Comparison of ENCODE assay signal across 30 cellular contexts in genomic region chr19:50410109-50410508, GRCh38. TPM values are rescaled to one million over a fixed set of nuclear protein-coding genes. Genes with fewer than 3 reads are reported as not detected.
"Had no signal": no experiment of that assay in that cellular context is flagged by ENCODE, and none has a peak within 500 bp of the region (broad histone marks: within the 10 kb centered on the region; RNA-seq: fewer than 3 reads in every experiment).

No MANE protein-coding gene starts in this region.

- ATAC-seq: naive thymus-derived CD8-positive, alpha-beta T cell; pancreas; right cardiac atrium; stimulated activated memory B cell treated with anti-CD40 and anti-IgM and Interleukin-4, amounts not matched to agents 10 μg/mL and 1 μg/mL and 100 μg/mL, for 72 hours; stimulated activated naive CD8-positive, alpha-beta T cell treated with anti-CD3 and anti-CD28 coated beads, Interleukin-15, amount 100 ng/mL, for 72 hours had no signal

- H3K9me3 ChIP-seq: left ventricle myocardium inferior, mucosa of descending colon, pancreas, prostate gland, sigmoid colon, spleen, tibial nerve, upper lobe of left lung had no signal

- H3K36me3 ChIP-seq: pancreas, prostate gland had no signal

- DNase-seq: islet precursor cell; left ventricle myocardium inferior; midbrain; naive thymus-derived CD8-positive, alpha-beta T cell; nucleus accumbens; posterior cingulate gyrus; retina; right cardiac atrium; sigmoid colon; spleen; stimulated activated CD4-positive, alpha-beta T cell treated with anti-CD3 and anti-CD28 coated beads, Interleukin-4, amount 100 ng/mL, for 4 hours; stimulated activated CD8-positive, alpha-beta memory T cell treated with anti-CD3 and anti-CD28 coated beads, Interleukin-4, amount 100 ng/mL, for 48 hours; stimulated activated naive CD4-positive, alpha-beta T cell treated with Interleukin-2 at 50 U/mL for 16 hours; stimulated activated naive CD8-positive, alpha-beta T cell treated with anti-CD3 and anti-CD28 coated beads, Interleukin-15, amount 100 ng/mL, for 72 hours; substantia nigra; upper lobe of left lung had no signal

- H3K27ac ChIP-seq: left ventricle myocardium inferior, pancreas, prostate gland, sigmoid colon, spleen, tibial nerve, upper lobe of left lung had no signal

- H3K27me3 ChIP-seq: pancreas, sigmoid colon, spleen, tibial nerve, upper lobe of left lung had no signal

- FAIRE-seq: pancreas, small intestine, urothelium cell line had no signal

- H3K4me3 ChIP-seq: left ventricle myocardium inferior, lung, mucosa of descending colon, pancreas, prostate gland, sigmoid colon, spleen, tibial nerve, upper lobe of left lung had no signal

- H3K4me1 ChIP-seq: pancreas, prostate gland, sigmoid colon had no signal

RNA-seq across cellular contexts. Expression of gene SPIB, which starts 8.6 kb away (rescaled TPM):
- total RNA-seq: kidney epithelial cell, left ventricle myocardium inferior, lower leg skin, mesenteric fat pad, neural crest cell, prostate gland, temporal lobe had no signal

RNA-seq across cellular contexts. Expression of gene MYBPC2, which starts 22.6 kb away (rescaled TPM):
- total RNA-seq: left ventricle myocardium inferior; mesenteric fat pad; naive thymus-derived CD8-positive, alpha-beta T cell; neural crest cell; osteoblast; right cardiac atrium; sigmoid colon had no signal
- polyA plus RNA-seq: naive thymus-derived CD8-positive, alpha-beta T cell; right cardiac atrium had no signal
